ENCODE assay signal across 8 cellular contexts in the genomic region with DNA sequence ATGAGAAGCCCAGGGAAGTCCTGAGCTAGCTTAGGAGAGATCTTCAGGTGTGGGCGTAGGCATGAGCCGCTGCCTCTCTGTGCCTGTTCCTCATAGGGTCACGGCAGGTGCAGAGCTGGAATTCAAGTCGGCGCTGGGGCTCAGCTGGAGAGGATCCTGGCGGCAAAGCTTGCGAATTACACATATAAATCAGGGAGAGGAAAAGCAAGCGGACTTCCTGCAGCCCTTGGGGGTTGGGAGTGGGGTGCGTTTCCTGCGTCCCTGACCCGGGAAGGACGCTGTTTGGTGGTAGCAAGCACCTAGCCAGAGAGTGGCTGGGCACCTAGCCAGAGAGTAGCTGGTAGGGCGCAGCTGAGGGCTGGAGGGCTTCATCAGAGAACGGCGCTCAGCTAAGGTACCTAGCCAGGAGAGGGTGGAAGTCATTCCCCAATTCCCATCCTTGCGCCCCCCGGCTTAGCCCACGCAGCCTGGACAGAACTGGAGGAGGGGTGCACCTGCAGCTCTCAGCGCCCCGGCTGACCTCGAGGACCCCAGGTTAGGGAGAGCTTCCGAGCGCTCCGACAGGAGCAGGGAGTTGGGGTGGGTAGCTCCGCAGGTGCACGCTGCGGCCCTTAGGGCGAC. TPM values are rescaled to one million over a fixed set of nuclear protein-coding genes. Genes with fewer than 3 reads are reported as not detected.
DNase-seq lines count a peak whose midpoint lies in the region; TF ChIP-seq lines count a peak whose summit lies in the region.

No MANE protein-coding gene starts in this region.

- no peaks in the 10 kb centered on the region for H3K36me3 ChIP-seq in mesodermal cell (ENCODE audit: control insufficient read depth, insufficient read depth, low read length)

- peaks cover 28% of the 10 kb centered on the region for H3K4me1 ChIP-seq in mesodermal cell (ENCODE audit: control insufficient read depth, insufficient read depth, low read length, poor library complexity, severe bottlenecking)

- TF ChIP-seq CTCF in epithelial cell of esophagus (IDR thresholded peaks at IDR 0.05; ENCODE audit: insufficient read depth, low read depth, low read length, missing control alignments) = peak; percentile 42

- no peak overlapping the region for H3K27ac ChIP-seq in mesodermal cell (ENCODE audit: low read depth, low read length, severe bottlenecking)
- peak overlapping the region; percentile 86 for H3K27ac ChIP-seq in temporal lobe (ENCODE audit: low read depth, low read length)

- H3K9me3 ChIP-seq in mesodermal cell (ENCODE audit: control insufficient read depth, low read length) = no peaks in the 10 kb centered on the region

- peak overlapping the region; percentile 20 for H3K4me3 ChIP-seq in epithelial cell of esophagus (ENCODE audit: low read length)
- peak overlapping the region; percentile 35 for H3K4me3 ChIP-seq in mesodermal cell (ENCODE audit: extremely low read depth, insufficient read depth, low read length, poor library complexity, severe bottlenecking)

- DNase-seq in DMS 273 (lab: John Stamatoyannopoulos, UW; ENCODE audit: unreplicated experiment) = peak; percentile 90
- peak; percentile 13 for DNase-seq in HCEC 1CT
- peak; percentile 50 for DNase-seq in NCI-H187 treated with DMSO at 0.1 percent for 48 hours (lab: John Stamatoyannopoulos, UW)
- DNase-seq in activated CD4-positive, alpha-beta T cell treated with anti-CD3 and anti-CD28 coated beads for 1 hour = peak; percentile 8
- DNase-seq in epithelial cell of esophagus (ENCODE audit: low read depth) = peak; percentile 64
- no peak for DNase-seq in NCI-H446 treated with DMSO at 0.1 percent for 48 hours (lab: John Stamatoyannopoulos, UW)

- 2% methylated on average over 20 to 24 of the region's 28 CpGs for WGBS in mesodermal cell (ENCODE audit: insufficient coverage in 2 of 2), 2 experiments

RNA-seq across cellular contexts. Expression of gene EFR3B, which starts 0.5 kb away (rescaled TPM):
- 8.1 TPM for polyA plus RNA-seq in mesodermal cell (2013, experiment 1 of 2)
- polyA plus RNA-seq in mesodermal cell (2013, experiment 2 of 2) = 6.0 TPM
- 56.1 TPM for total RNA-seq in temporal lobe
